ENCODE assay signal across 1 cellular context in the genomic region with DNA sequence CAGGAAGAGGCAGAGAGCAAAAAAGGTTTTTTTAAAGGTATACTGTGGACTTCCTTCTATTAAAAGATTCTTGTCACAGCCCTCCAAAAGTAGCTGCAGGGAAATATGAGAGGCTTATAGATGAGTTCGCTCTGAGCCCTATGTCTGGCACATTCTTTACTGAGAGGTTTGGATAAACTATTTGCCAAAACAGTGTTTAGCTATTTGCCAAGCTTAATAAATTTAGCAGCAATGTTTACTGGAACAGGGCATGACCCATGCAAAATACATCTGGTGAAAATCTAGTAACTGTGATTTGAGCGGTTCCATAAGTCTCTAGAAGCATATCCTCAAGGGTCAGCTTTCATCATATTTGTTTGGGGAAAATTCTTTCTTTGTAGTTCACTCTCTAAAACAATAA.
TF ChIP-seq lines count a peak whose summit lies in the region.

No MANE protein-coding gene starts in this region.

TF ChIP-seq in IMR-90, 13 proteins besides CTCF, POLR2A, EP300 and RAD21:
- no peak for TF ChIP-seq RCOR1 (IDR thresholded peaks at IDR 0.05; ENCODE audit: insufficient replicate concordance, low read length)
- no peak for TF ChIP-seq CEBPB (IDR thresholded peaks at IDR 0.05; ENCODE audit: low read depth, low read length)
TF ChIP-seq in IMR-90: peak in this region for 0.
